Comparison of ENCODE assay signal across 1 cellular context in genomic region chr2:136112317-136112891, GRCh38.
TF ChIP-seq lines count a peak whose summit lies in the region.

No MANE protein-coding gene starts in this region.

TF ChIP-seq in GM12878, 131 proteins besides CTCF, POLR2A, EP300 and RAD21:
- TF ChIP-seq LARP7 (IDR thresholded peaks at IDR 0.05) (no peak), MLLT1 (IDR thresholded peaks at IDR 0.05) (0 out of 2 replicates have a peak, but pooled peaks have one; percentile 17), HDGF (IDR thresholded peaks at IDR 0.05) (no peak), DPF2 (IDR thresholded peaks at IDR 0.05) (0 out of 2 replicates have a peak, but pooled peaks have one; percentile 23), EED (IDR thresholded peaks at IDR 0.05; ENCODE audit: low read depth) (peak; percentile 59; the same call in 1 of the 2 replicates), IKZF1 (conservative IDR thresholded peaks at IDR 0.05) (peak; percentile 43), ZBTB11 (CRISPR knock-in tag; IDR thresholded peaks at IDR 0.05) (no peak), ATF3 (IDR thresholded peaks at IDR 0.05; ENCODE audit: borderline replicate concordance, extremely low read depth, low read depth, low read length) (no peak), CHD2 (IDR thresholded peaks at IDR 0.05; ENCODE audit: borderline replicate concordance, low read depth, low read length) (0 out of 2 replicates have a peak, but pooled peaks have one; percentile 16), IKZF2 (IDR thresholded peaks at IDR 0.05) (peak; percentile 60 to 77)
